8 cellular contexts compared by ENCODE assay signal in genomic region chr21:42923553-42924432, GRCh38. TPM values are rescaled to one million over a fixed set of nuclear protein-coding genes. Genes with fewer than 3 reads are reported as not detected.
A peak's percentile ranks its signal among the peaks of the same experiment; 100 is the strongest.
DNase-seq lines count a peak whose midpoint lies in the region; ATAC-seq and TF ChIP-seq lines count a peak whose summit lies in the region.

No MANE protein-coding gene starts in this region.

- no peaks in the 10 kb centered on the region for H3K9me3 Mint-ChIP-seq in activated naive CD8-positive, alpha-beta T cell treated with anti-CD3 and anti-CD28 coated beads, Interleukin-2, amount 10 ng/mL, durations not matched to agents 7 days and 5 days
- no peaks in the 10 kb centered on the region for H3K9me3 Mint-ChIP-seq in type B pancreatic cell

- peak overlapping the region; percentile 92 for H3K27ac Mint-ChIP-seq in activated naive CD8-positive, alpha-beta T cell treated with anti-CD3 and anti-CD28 coated beads, Interleukin-2, amount 10 ng/mL, durations not matched to agents 7 days and 5 days
- H3K27ac Mint-ChIP-seq in type B pancreatic cell = peak overlapping the region; percentile 86

- no peaks in the 10 kb centered on the region for H3K9me3 ChIP-seq in BLaER1

- H3K36me3 Mint-ChIP-seq in activated naive CD8-positive, alpha-beta T cell treated with anti-CD3 and anti-CD28 coated beads, Interleukin-2, amount 10 ng/mL, durations not matched to agents 7 days and 5 days = no peaks in the 10 kb centered on the region
- H3K36me3 Mint-ChIP-seq in type B pancreatic cell = no peaks in the 10 kb centered on the region

- H3K4me1 Mint-ChIP-seq in activated naive CD8-positive, alpha-beta T cell treated with anti-CD3 and anti-CD28 coated beads, Interleukin-2, amount 10 ng/mL, durations not matched to agents 7 days and 5 days = peaks cover 17% of the 10 kb centered on the region
- H3K4me1 Mint-ChIP-seq in type B pancreatic cell (ENCODE audit: unreplicated experiment) = peaks cover 13% of the 10 kb centered on the region

- DNase-seq in GM20000 (ENCODE audit: low spot score) (peak; percentile 83), NCI-H128 (lab: John Stamatoyannopoulos, UW; ENCODE audit: unreplicated experiment) (peak; percentile 81), SKM-1 treated with dmso at 0.1 percent for 144 hours (lab: John Stamatoyannopoulos, UW; ENCODE audit: unreplicated experiment) (peak; percentile 96), cardiac septum (ENCODE audit: low spot score) (peak; percentile 75), pons (ENCODE audit: low spot score) (peak; percentile 92), type B pancreatic cell (ENCODE audit: extremely low spot score, unreplicated experiment) (peak; percentile 76)
- peak; percentile 63 for DNase-seq in activated naive CD8-positive, alpha-beta T cell treated with anti-CD3 and anti-CD28 coated beads, Interleukin-2, amount 10 ng/mL, durations not matched to agents 7 days and 5 days

- H3K27me3 Mint-ChIP-seq in activated naive CD8-positive, alpha-beta T cell treated with anti-CD3 and anti-CD28 coated beads, Interleukin-2, amount 10 ng/mL, durations not matched to agents 7 days and 5 days = no peaks in the 10 kb centered on the region
- no peaks in the 10 kb centered on the region for H3K27me3 Mint-ChIP-seq in type B pancreatic cell

- peaks cover 35% of the 10 kb centered on the region for H3K36me3 ChIP-seq in BLaER1

- H3K27me3 ChIP-seq in BLaER1 = no peaks in the 10 kb centered on the region

- peak overlapping the region; percentile 53 for H3K4me3 ChIP-seq in BLaER1

- peak overlapping the region; percentile 74 for H3K4me2 ChIP-seq in BLaER1

- no peaks in the 10 kb centered on the region for H4K20me1 ChIP-seq in BLaER1

- H3K4me1 ChIP-seq in BLaER1 = peaks cover 51% of the 10 kb centered on the region

- peak; percentile 47 for TF ChIP-seq CTCF in GM20000 (IDR thresholded peaks at IDR 0.05; ENCODE audit: extremely low read depth, missing control alignments)
- TF ChIP-seq CTCF in type B pancreatic cell (conservative IDR thresholded peaks at IDR 0.05) = peak; percentile 80

- peak; percentile 99 for ATAC-seq in activated naive CD8-positive, alpha-beta T cell treated with anti-CD3 and anti-CD28 coated beads, Interleukin-2, amount 10 ng/mL, durations not matched to agents 7 days and 5 days (ENCODE audit: low read depth)

- intact Hi-C loops in cardiac septum (cut with DNase I) = loop anchor here (10.0 kb wide), 1 partner anchor 61 kb away; no protein-coding TSS in a partner anchor

- peak overlapping the region; percentile 78 for H3K4me3 Mint-ChIP-seq in activated naive CD8-positive, alpha-beta T cell treated with anti-CD3 and anti-CD28 coated beads, Interleukin-2, amount 10 ng/mL, durations not matched to agents 7 days and 5 days
- peak overlapping the region; percentile 32 for H3K4me3 Mint-ChIP-seq in type B pancreatic cell

- H3K9ac ChIP-seq in BLaER1 = peak overlapping the region; percentile 74

- POLR2A ChIA-PET in activated naive CD8-positive, alpha-beta T cell treated with anti-CD3 and anti-CD28 coated beads, Interleukin-2, amount 10 ng/mL, durations not matched to agents 7 days and 5 days (lab: Charles Lee) = no interaction called here

- H3K27ac ChIP-seq in BLaER1 = peak overlapping the region; percentile 87

RNA-seq across cellular contexts. Expression of gene ERVH48-1, which starts 1.6 kb away (rescaled TPM):
- under 1 TPM; 0.20 to 0.55 TPM for total RNA-seq in activated naive CD8-positive, alpha-beta T cell treated with anti-CD3 and anti-CD28 coated beads, Interleukin-2, amount 10 ng/mL, durations not matched to agents 7 days and 5 days
- total RNA-seq in cardiac septum = not detected
- total RNA-seq in type B pancreatic cell (ENCODE audit: low replicate concordance) = 1.8 TPM in 1 of 2 replicates, not detected in the other

RNA-seq across cellular contexts. Expression of gene NDUFV3, which starts 30.7 kb away (rescaled TPM):
- 10 to 100 TPM; 27.1 to 30.5 TPM for total RNA-seq in activated naive CD8-positive, alpha-beta T cell treated with anti-CD3 and anti-CD28 coated beads, Interleukin-2, amount 10 ng/mL, durations not matched to agents 7 days and 5 days
- total RNA-seq in cardiac septum (46.7 TPM), type B pancreatic cell (ENCODE audit: low replicate concordance) (38.6 and 43.3 TPM in 2 replicates)

RNA-seq across cellular contexts. Expression of gene WDR4, which starts 44.5 kb away (rescaled TPM):
- total RNA-seq in activated naive CD8-positive, alpha-beta T cell treated with anti-CD3 and anti-CD28 coated beads, Interleukin-2, amount 10 ng/mL, durations not matched to agents 7 days and 5 days = 10 to 100 TPM; 27.2 to 28.5 TPM
- total RNA-seq in cardiac septum (8.6 TPM), type B pancreatic cell (ENCODE audit: low replicate concordance) (19.1 and 25.6 TPM in 2 replicates)

RNA-seq across cellular contexts. Expression of gene PKNOX1, which starts 50.6 kb away (rescaled TPM):
- 10 to 100 TPM; 21.3 to 23.2 TPM for total RNA-seq in activated naive CD8-positive, alpha-beta T cell treated with anti-CD3 and anti-CD28 coated beads, Interleukin-2, amount 10 ng/mL, durations not matched to agents 7 days and 5 days
- total RNA-seq in cardiac septum = 11.3 TPM
- 14.6 and 25.4 TPM in 2 replicates for total RNA-seq in type B pancreatic cell (ENCODE audit: low replicate concordance)

Comparison
In these comparisons a context has a peak if more than half of its experiments do, and no peak if none do; other contexts are left out.
1. Peak in every context shown above with its lines: DNase-seq, ATAC-seq, H3K4me3 ChIP-seq and H3K27ac ChIP-seq.